In the genomic region with DNA sequence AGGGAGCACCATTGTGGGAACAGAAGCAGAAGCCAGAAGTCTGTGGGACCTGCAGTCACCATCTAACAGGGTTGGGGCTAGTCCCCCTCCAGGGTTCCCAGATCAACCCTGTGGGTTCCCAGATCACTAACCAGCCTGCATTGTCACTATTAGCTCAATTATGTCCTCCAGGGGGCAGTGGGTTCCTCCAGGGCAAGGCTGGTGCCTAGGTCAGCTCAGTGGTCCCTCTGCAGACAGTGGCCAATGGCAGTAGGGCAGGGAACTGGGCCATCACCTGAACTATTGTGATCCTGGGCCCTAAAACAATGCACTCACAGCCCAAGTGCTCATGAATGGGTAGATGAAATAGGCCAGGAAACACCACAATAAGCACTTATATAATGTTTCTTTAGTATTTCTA, we compare ENCODE assay signal across 2 cellular contexts.
TF ChIP-seq lines count a peak whose summit lies in the region.

No MANE protein-coding gene starts in this region.

TF ChIP-seq in SK-N-SH, 30 proteins besides CTCF, POLR2A, EP300 and RAD21 (continued from another document):
- TF ChIP-seq, protein P1, sequence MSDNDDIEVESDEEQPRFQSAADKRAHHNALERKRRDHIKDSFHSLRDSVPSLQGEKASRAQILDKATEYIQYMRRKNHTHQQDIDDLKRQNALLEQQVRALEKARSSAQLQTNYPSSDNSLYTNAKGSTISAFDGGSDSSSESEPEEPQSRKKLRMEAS (IDR thresholded peaks at IDR 0.05; ENCODE audit: low read depth): no peak
TF ChIP-seq in SK-N-SH: peak in this region for 0.

TF ChIP-seq in SK-N-SH treated with all-trans-retinoic acid at 6 μM for 48 hours, 23 proteins besides CTCF, POLR2A, EP300 and RAD21 (continued from another document):
- no peak for TF ChIP-seq POU6F1 (CRISPR knock-in tag; IDR thresholded peaks at IDR 0.05; ENCODE audit: borderline replicate concordance, low read depth)
- TF ChIP-seq TSHZ2 (CRISPR knock-in tag; IDR thresholded peaks at IDR 0.05): no peak
- TF ChIP-seq ESRRG (CRISPR knock-in tag; IDR thresholded peaks at IDR 0.05): no peak
- TF ChIP-seq ZFP3 (CRISPR knock-in tag; IDR thresholded peaks at IDR 0.05): no peak
